ENCODE assay signal across 1 cellular context in the genomic region with DNA sequence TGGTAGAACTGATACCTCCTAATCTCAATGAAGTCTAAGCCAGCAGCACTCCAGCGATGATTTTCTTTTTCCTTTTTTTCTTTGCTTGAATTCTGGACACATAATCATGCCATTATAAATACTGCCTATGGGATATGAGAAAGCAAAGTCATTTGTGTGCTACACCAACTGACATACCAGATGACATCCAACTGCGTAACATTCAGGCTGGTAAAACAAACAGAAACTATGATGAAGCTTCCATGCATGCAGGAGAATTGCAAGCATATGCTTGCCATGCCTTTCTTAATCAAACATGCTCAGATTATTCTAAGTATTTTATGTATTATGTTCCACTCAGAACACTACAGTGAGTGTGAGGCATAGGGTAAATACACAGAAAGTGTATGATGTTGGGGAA.
A peak's percentile ranks its signal among the peaks of the same experiment; 100 is the strongest.
TF ChIP-seq lines count a peak whose summit lies in the region.

No MANE protein-coding gene starts in this region.

TF ChIP-seq in IMR-90, 13 proteins besides CTCF, POLR2A, EP300 and RAD21:
- TF ChIP-seq FOS (IDR thresholded peaks at IDR 0.05; ENCODE audit: low read depth, low read length): 0 out of 2 replicates have a peak, but pooled peaks have one; percentile 54
- TF ChIP-seq RCOR1 (IDR thresholded peaks at IDR 0.05; ENCODE audit: insufficient replicate concordance, low read length): peak; percentile 45
- TF ChIP-seq NFE2L2 (IDR thresholded peaks at IDR 0.05; ENCODE audit: low read depth, low read length): peak; percentile 67
- no peak for TF ChIP-seq MAZ (IDR thresholded peaks at IDR 0.05; ENCODE audit: borderline replicate concordance, low read depth, low read length)
- peak; percentile 68 for TF ChIP-seq CEBPB (IDR thresholded peaks at IDR 0.05; ENCODE audit: low read depth, low read length)
- 0 out of 2 replicates have a peak, but pooled peaks have one; percentile 41 for TF ChIP-seq MXI1 (IDR thresholded peaks at IDR 0.05; ENCODE audit: borderline replicate concordance, low read depth, low read length)
- no peak for TF ChIP-seq SMC3 (IDR thresholded peaks at IDR 0.05; ENCODE audit: low read depth, low read length)
- TF ChIP-seq, protein P1, sequence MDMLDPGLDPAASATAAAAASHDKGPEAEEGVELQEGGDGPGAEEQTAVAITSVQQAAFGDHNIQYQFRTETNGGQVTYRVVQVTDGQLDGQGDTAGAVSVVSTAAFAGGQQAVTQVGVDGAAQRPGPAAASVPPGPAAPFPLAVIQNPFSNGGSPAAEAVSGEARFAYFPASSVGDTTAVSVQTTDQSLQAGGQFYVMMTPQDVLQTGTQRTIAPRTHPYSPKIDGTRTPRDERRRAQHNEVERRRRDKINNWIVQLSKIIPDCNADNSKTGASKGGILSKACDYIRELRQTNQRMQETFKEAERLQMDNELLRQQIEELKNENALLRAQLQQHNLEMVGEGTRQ (IDR thresholded peaks at IDR 0.05; ENCODE audit: low read depth, low read length): no peak
- TF ChIP-seq CHD1 (IDR thresholded peaks at IDR 0.05; ENCODE audit: low read depth, low read length): no peak
- peak; percentile 29; the same call in 1 of the 2 replicates for TF ChIP-seq MAFK (IDR thresholded peaks at IDR 0.05; ENCODE audit: low read depth, low read length)
- 0 out of 2 replicates have a peak, but pooled peaks have one; percentile 17 for TF ChIP-seq BHLHE40 (IDR thresholded peaks at IDR 0.05; ENCODE audit: low read depth, low read length)
